1 cellular context compared by ENCODE assay signal in the genomic region with DNA sequence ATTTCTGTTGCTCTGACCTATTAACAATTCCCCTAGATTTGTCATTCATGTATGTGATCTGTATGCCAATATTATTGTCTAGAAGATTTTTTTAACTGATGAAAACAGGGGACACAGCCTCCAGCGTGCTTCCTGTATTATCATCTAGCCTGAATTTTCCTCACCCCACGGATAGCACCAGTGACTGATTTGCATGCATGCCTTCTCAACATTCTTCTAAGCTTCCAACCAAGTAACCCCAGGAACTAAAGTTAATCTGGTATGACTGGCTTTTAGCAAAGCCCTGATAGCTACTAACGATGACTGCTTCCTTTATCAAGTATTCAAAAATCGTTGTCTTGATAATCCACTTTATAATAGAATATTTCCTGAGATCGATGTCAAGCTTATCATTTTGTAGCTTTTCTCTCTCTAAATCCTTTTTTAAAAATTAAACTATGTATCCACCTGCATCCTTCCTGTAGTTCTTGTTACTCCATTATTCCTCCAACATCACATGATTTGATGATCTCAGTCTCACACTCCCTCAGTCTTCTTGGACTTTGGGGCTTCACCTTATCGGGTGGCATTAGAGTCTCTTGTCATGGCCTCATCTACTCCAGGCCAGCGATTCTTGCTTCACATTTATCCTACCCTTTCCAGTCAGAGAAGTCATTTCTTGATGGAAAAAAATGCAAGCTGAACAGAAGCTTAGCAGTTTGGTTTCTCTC.
TF ChIP-seq lines count a peak whose summit lies in the region.

No MANE protein-coding gene starts in this region.

TF ChIP-seq in HCT116, 20 proteins besides CTCF, POLR2A, EP300 and RAD21 (continued from another document):
- TF ChIP-seq ZNF274 (IDR thresholded peaks at IDR 0.05; ENCODE audit: low read depth, low read length) (no peak), YY1 (IDR thresholded peaks at IDR 0.05; ENCODE audit: extremely low read depth, insufficient replicate concordance, low read depth, low read length) (no peak), SIN3A (IDR thresholded peaks at IDR 0.05; ENCODE audit: low read depth) (no peak), SP1 (IDR thresholded peaks at IDR 0.05; ENCODE audit: low read depth) (no peak), POLR2AphosphoS5 (IDR thresholded peaks at IDR 0.05; ENCODE audit: low read depth, low read length) (no peak), TCF7L2 (IDR thresholded peaks at IDR 0.05; ENCODE audit: borderline replicate concordance, extremely low read depth, insufficient read depth, insufficient read length) (no peak)
- TF ChIP-seq, protein P1, sequence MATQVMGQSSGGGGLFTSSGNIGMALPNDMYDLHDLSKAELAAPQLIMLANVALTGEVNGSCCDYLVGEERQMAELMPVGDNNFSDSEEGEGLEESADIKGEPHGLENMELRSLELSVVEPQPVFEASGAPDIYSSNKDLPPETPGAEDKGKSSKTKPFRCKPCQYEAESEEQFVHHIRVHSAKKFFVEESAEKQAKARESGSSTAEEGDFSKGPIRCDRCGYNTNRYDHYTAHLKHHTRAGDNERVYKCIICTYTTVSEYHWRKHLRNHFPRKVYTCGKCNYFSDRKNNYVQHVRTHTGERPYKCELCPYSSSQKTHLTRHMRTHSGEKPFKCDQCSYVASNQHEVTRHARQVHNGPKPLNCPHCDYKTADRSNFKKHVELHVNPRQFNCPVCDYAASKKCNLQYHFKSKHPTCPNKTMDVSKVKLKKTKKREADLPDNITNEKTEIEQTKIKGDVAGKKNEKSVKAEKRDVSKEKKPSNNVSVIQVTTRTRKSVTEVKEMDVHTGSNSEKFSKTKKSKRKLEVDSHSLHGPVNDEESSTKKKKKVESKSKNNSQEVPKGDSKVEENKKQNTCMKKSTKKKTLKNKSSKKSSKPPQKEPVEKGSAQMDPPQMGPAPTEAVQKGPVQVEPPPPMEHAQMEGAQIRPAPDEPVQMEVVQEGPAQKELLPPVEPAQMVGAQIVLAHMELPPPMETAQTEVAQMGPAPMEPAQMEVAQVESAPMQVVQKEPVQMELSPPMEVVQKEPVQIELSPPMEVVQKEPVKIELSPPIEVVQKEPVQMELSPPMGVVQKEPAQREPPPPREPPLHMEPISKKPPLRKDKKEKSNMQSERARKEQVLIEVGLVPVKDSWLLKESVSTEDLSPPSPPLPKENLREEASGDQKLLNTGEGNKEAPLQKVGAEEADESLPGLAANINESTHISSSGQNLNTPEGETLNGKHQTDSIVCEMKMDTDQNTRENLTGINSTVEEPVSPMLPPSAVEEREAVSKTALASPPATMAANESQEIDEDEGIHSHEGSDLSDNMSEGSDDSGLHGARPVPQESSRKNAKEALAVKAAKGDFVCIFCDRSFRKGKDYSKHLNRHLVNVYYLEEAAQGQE (IDR thresholded peaks at IDR 0.05; ENCODE audit: low read depth), result no peak
